27 cellular contexts compared by ENCODE assay signal in genomic region chr18:8001711-8002110, GRCh38.
DNase-seq lines count a peak whose midpoint lies in the region; ATAC-seq and TF ChIP-seq lines count a peak whose summit lies in the region.
"Had no signal": no experiment of that assay in that cellular context is flagged by ENCODE, and none has a peak within 500 bp of the region (broad histone marks: within the 10 kb centered on the region; RNA-seq: fewer than 3 reads in every experiment).

No MANE protein-coding gene starts in this region.

- no peaks in the 10 kb centered on the region for H3K36me3 Mint-ChIP-seq in activated T-cell treated with anti-CD3 and anti-CD28 coated beads, Interleukin-2, amount 50 U/mL, for 4 hours (ENCODE audit: insufficient read depth)
- H3K36me3 Mint-ChIP-seq in stimulated activated effector memory CD8-positive, alpha-beta T cell treated with anti-CD3 and anti-CD28 coated beads, Interleukin-12 subunit alpha, Interleukin-12 subunit beta, amount 100 ng/mL, for 72 hours, result no peaks in the 10 kb centered on the region
- H3K36me3 Mint-ChIP-seq: CD4-positive, CD25-positive, alpha-beta regulatory T cell had no signal

- no peak overlapping the region for H3K4me3 Mint-ChIP-seq in activated T-cell treated with anti-CD3 and anti-CD28 coated beads, Interleukin-2, amount 50 U/mL, for 4 hours
- H3K4me3 Mint-ChIP-seq in stimulated activated effector memory CD8-positive, alpha-beta T cell treated with anti-CD3 and anti-CD28 coated beads, Interleukin-12 subunit alpha, Interleukin-12 subunit beta, amount 100 ng/mL, for 72 hours, result no peak overlapping the region
- H3K4me3 Mint-ChIP-seq: CD4-positive, CD25-positive, alpha-beta regulatory T cell; H9; T-helper 17 cell had no signal

- peak; percentile 21 for DNase-seq in A172 (ENCODE audit: low spot score)
- DNase-seq in astrocyte of the spinal cord (ENCODE audit: low read depth, low spot score), result peak; percentile 16
- DNase-seq in psoas muscle, result no peak
- DNase-seq in activated T-cell treated with anti-CD3 and anti-CD28 coated beads, Interleukin-2, amount 50 U/mL, for 4 hours, result no peak
- DNase-seq in stimulated activated effector memory CD8-positive, alpha-beta T cell treated with anti-CD3 and anti-CD28 coated beads, Interleukin-12 subunit alpha, Interleukin-12 subunit beta, amount 100 ng/mL, for 72 hours (ENCODE audit: low spot score in 2 of 2), result no peak
- DNase-seq: Caco-2; CD4-positive, CD25-positive, alpha-beta regulatory T cell; DND-41; GM23248; H9; IMR-90; MV-4-11; NCI-H1105 treated with DMSO at 0.1 percent for 48 hours; NCI-H1930; NCI-H226; NCI-H510A treated with DMSO at 0.1 percent for 48 hours; NCI-H82; PC-3; RPMI8226; SHP77; SW 1271; T-helper 17 cell had no signal

- no peak for TF ChIP-seq CTCF in HEK293 (tag by site-specific recombination; IDR thresholded peaks at IDR 0.05)
- TF ChIP-seq CTCF in astrocyte of the spinal cord (IDR thresholded peaks at IDR 0.05; ENCODE audit: low read depth, low read length), result no peak
- TF ChIP-seq CTCF in psoas muscle (IDR thresholded peaks at IDR 0.05), result no peak

- ATAC-seq in psoas muscle (peak; percentile 67 to 96 (median 92)), GM21825 (IDR thresholded peaks at IDR 0.05; ENCODE audit: unreplicated experiment) (no peak)
- no peak for ATAC-seq in activated T-cell treated with anti-CD3 and anti-CD28 coated beads, Interleukin-2, amount 50 U/mL, for 4 hours
- ATAC-seq in stimulated activated effector memory CD8-positive, alpha-beta T cell treated with anti-CD3 and anti-CD28 coated beads, Interleukin-12 subunit alpha, Interleukin-12 subunit beta, amount 100 ng/mL, for 72 hours, result no peak
- ATAC-seq: A549, GM12878, PC-3, T-helper 17 cell had no signal

- no peak overlapping the region for H3K27ac Mint-ChIP-seq in stimulated activated effector memory CD8-positive, alpha-beta T cell treated with anti-CD3 and anti-CD28 coated beads, Interleukin-12 subunit alpha, Interleukin-12 subunit beta, amount 100 ng/mL, for 72 hours
- H3K27ac Mint-ChIP-seq: CD4-positive, CD25-positive, alpha-beta regulatory T cell; H9; T-helper 17 cell had no signal

- no peaks in the 10 kb centered on the region for H3K36me3 ChIP-seq in HEK293 (ENCODE audit: control insufficient read depth in 2 of 2, insufficient read depth in 1 of 2, low read length in 2 of 2)
- no peaks in the 10 kb centered on the region for H3K36me3 ChIP-seq in psoas muscle (ENCODE audit: insufficient read depth in 1 of 2, low read depth in 1 of 2)

- H3K4me1 Mint-ChIP-seq in activated T-cell treated with anti-CD3 and anti-CD28 coated beads, Interleukin-2, amount 50 U/mL, for 4 hours (ENCODE audit: low read depth), result no peaks in the 10 kb centered on the region
- H3K4me1 Mint-ChIP-seq in stimulated activated effector memory CD8-positive, alpha-beta T cell treated with anti-CD3 and anti-CD28 coated beads, Interleukin-12 subunit alpha, Interleukin-12 subunit beta, amount 100 ng/mL, for 72 hours, result no peaks in the 10 kb centered on the region
- H3K4me1 Mint-ChIP-seq: CD4-positive, CD25-positive, alpha-beta regulatory T cell; T-helper 17 cell had no signal

- H3K4me1 ChIP-seq in HEK293 (ENCODE audit: control insufficient read depth, insufficient read depth, low read length) (peaks cover 7% of the 10 kb centered on the region), psoas muscle (peaks cover 36% of the 10 kb centered on the region)

- no peaks in the 10 kb centered on the region for H3K27me3 Mint-ChIP-seq in activated T-cell treated with anti-CD3 and anti-CD28 coated beads, Interleukin-2, amount 50 U/mL, for 4 hours (ENCODE audit: low read depth)
- H3K27me3 Mint-ChIP-seq: CD4-positive, CD25-positive, alpha-beta regulatory T cell; T-helper 17 cell had no signal

- H3K27me3 ChIP-seq in psoas muscle (ENCODE audit: insufficient read depth in 3 of 3, low read length in 2 of 3), result no peaks in the 10 kb centered on the region

- WGBS in psoas muscle, 3 donors, result 13 to 28% (median 24%) methylated on average over 3 of the region's 3 CpGs

- H3K9me3 ChIP-seq in HEK293 (ENCODE audit: control insufficient read depth, insufficient read depth, low read depth, low read length), result no peaks in the 10 kb centered on the region
- H3K9me3 ChIP-seq in psoas muscle, result no peaks in the 10 kb centered on the region
- H3K9me3 ChIP-seq: A549, Caco-2 had no signal

- intact Hi-C loops in psoas muscle (cut with DNase I), result no loop called here

- H3K27ac ChIP-seq in HEK293 (ENCODE audit: extremely low read depth, low read depth, low read length) (no peak overlapping the region), psoas muscle (peak overlapping the region; percentile 7)
- H3K27ac ChIP-seq: A549, GM23248, SK-N-MC had no signal

- peaks cover 6% of the 10 kb centered on the region for H3K9me3 Mint-ChIP-seq in activated T-cell treated with anti-CD3 and anti-CD28 coated beads, Interleukin-2, amount 50 U/mL, for 4 hours
- H3K9me3 Mint-ChIP-seq in stimulated activated effector memory CD8-positive, alpha-beta T cell treated with anti-CD3 and anti-CD28 coated beads, Interleukin-12 subunit alpha, Interleukin-12 subunit beta, amount 100 ng/mL, for 72 hours, result peaks cover 2% of the 10 kb centered on the region
- H3K9me3 Mint-ChIP-seq: H9 had no signal

- POLR2A ChIA-PET in HEK293 (lab: Yijun Ruan, JAX), result no interaction called here

- H3K4me3 ChIP-seq in HEK293 (ENCODE audit: low read depth, low read length) (no peak overlapping the region), astrocyte of the spinal cord (ENCODE audit: low read depth, low read length) (no peak overlapping the region), psoas muscle (no peak overlapping the region)
- H3K4me3 ChIP-seq: A549, GM12878, GM23248, SK-N-MC had no signal

- in situ Hi-C loops in astrocyte of the spinal cord (cut with HindIII; ENCODE audit: low sequenced_read_pairs), result no loop called here

- CTCF ChIA-PET in HEK293 (lab: Yijun Ruan, JAX), result no interaction called here

TF ChIP-seq in HEK293, 187 proteins besides CTCF, POLR2A, EP300 and RAD21 (continues in another document):
- no peak for TF ChIP-seq ZNF223 (tag by site-specific recombination; IDR thresholded peaks at IDR 0.05)
- TF ChIP-seq ZNF155 (tag by site-specific recombination; IDR thresholded peaks at IDR 0.05), result no peak
- no peak for TF ChIP-seq ZFP3 (tag by site-specific recombination; IDR thresholded peaks at IDR 0.05; ENCODE audit: low read depth)
- no peak for TF ChIP-seq ZNF175 (tag by site-specific recombination; IDR thresholded peaks at IDR 0.05)
- 0 out of 2 replicates have a peak, but pooled peaks have one; percentile 41 for TF ChIP-seq TCF7L2 (IDR thresholded peaks at IDR 0.05; ENCODE audit: borderline replicate concordance, low read depth, low read length)
- no peak for TF ChIP-seq ZSCAN5A (tag by site-specific recombination; IDR thresholded peaks at IDR 0.05)
- no peak for TF ChIP-seq INSM2 (tag by site-specific recombination; IDR thresholded peaks at IDR 0.05)
- TF ChIP-seq FEZF1 (tag by site-specific recombination; IDR thresholded peaks at IDR 0.05), result peak; percentile 77
- TF ChIP-seq ZNF529 (tag by site-specific recombination; IDR thresholded peaks at IDR 0.05; ENCODE audit: insufficient replicate concordance), result no peak
- peak; percentile 54; the same call in 1 of the 2 replicates for TF ChIP-seq HIC1 (tag by site-specific recombination; IDR thresholded peaks at IDR 0.05)
- TF ChIP-seq HOXC10 (CRISPR knock-in tag; IDR thresholded peaks at IDR 0.05), result no peak
- TF ChIP-seq ZNF2 (tag by site-specific recombination; IDR thresholded peaks at IDR 0.05), result no peak
- TF ChIP-seq ZNF473 (tag by site-specific recombination; IDR thresholded peaks at IDR 0.05), result no peak
- no peak for TF ChIP-seq ZNF610 (tag by site-specific recombination; IDR thresholded peaks at IDR 0.05; ENCODE audit: borderline replicate concordance)
- TF ChIP-seq ZNF404 (tag by site-specific recombination; IDR thresholded peaks at IDR 0.05), result no peak

Comparison
In these comparisons a context has a peak if more than half of its experiments do, and no peak if none do; other contexts are left out.
1. DNase-seq: peak in A172 (single experiment) and astrocyte of the spinal cord (single experiment); none in psoas muscle (0 of 2), activated T-cell treated with anti-CD3 and anti-CD28 coated beads, Interleukin-2, amount 50 U/mL, for 4 hours (single experiment) and stimulated activated effector memory CD8-positive, alpha-beta T cell treated with anti-CD3 and anti-CD28 coated beads, Interleukin-12 subunit alpha, Interleukin-12 subunit beta, amount 100 ng/mL, for 72 hours (0 of 2).
2. ATAC-seq: peak in psoas muscle (4 of 4); none in activated T-cell treated with anti-CD3 and anti-CD28 coated beads, Interleukin-2, amount 50 U/mL, for 4 hours (0 of 2), GM21825 (single experiment) and stimulated activated effector memory CD8-positive, alpha-beta T cell treated with anti-CD3 and anti-CD28 coated beads, Interleukin-12 subunit alpha, Interleukin-12 subunit beta, amount 100 ng/mL, for 72 hours (single experiment).